In the genomic region with DNA sequence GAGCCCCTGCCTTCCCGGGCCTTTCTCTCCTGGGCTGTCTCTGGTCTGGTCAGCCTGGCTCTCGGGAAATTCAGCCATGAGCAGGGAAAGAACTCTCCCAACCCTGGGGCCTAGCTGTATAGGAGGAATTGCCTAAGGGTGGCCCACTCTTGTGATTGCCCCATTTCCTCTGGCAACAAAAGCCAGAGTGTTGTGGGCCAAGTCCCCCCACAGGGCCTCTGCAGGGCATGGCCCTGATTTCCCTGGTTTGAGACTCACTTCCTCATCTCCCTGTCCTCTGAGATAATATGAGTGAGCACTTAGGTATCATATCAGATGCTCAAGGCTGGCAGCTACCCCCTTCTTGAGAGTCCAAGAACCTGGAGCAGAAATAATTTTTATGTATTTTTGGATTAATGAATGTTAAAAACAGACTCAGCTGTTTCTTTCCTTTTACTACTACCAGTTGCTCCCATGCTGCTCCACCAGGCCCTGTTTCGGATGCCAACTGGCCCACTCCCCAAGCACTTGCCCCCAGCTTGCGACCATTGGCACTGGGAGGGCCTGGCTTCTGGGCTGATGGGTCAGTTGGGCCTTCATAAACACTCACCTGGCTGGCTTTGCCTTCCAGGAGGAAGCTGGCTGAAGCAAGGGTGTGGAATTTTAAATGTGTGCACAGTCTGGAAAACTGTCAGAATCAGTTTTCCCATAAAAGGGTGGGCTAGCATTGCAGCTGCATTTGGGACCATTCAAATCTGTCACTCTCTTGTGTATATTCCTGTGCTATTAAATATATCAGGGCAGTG, we compare ENCODE assay signal across 17 cellular contexts. TPM values are rescaled to one million over a fixed set of nuclear protein-coding genes. Genes with fewer than 3 reads are reported as not detected.
A peak's percentile ranks its signal among the peaks of the same experiment; 100 is the strongest.
DNase-seq lines count a peak whose midpoint lies in the region; ATAC-seq and TF ChIP-seq lines count a peak whose summit lies in the region.
"Had no signal": no experiment of that assay in that cellular context is flagged by ENCODE, and none has a peak within 500 bp of the region (broad histone marks: within the 10 kb centered on the region; RNA-seq: fewer than 3 reads in every experiment).

No MANE protein-coding gene starts in this region.

- H3K36me3 Mint-ChIP-seq in T-helper 17 cell (ENCODE audit: low read depth): no peaks in the 10 kb centered on the region

- H3K27me3 ChIP-seq in BLaER1 (no peaks in the 10 kb centered on the region), right lobe of liver (no peaks in the 10 kb centered on the region)
- H3K27me3 ChIP-seq: neural progenitor cell, Peyer's patch had no signal

- H4K20me1 ChIP-seq in BLaER1: peaks cover 24% of the 10 kb centered on the region; the same call in 1 of the 2 replicates

- ATAC-seq in T-helper 17 cell (no peak), right lobe of liver (peak; percentile 25 to 52 (median 28)), HG03039 (IDR thresholded peaks at IDR 0.05; ENCODE audit: unreplicated experiment) (no peak), GM18907 (IDR thresholded peaks at IDR 0.05; ENCODE audit: unreplicated experiment) (no peak), GM21786 (IDR thresholded peaks at IDR 0.05; ENCODE audit: unreplicated experiment) (no peak)

- 89% methylated on average over 1 of the region's 4 CpGs for WGBS in right lobe of liver (ENCODE audit: insufficient coverage, low coverage, low lambda C conversion rate, missing lambda C conversion rate)

- no peak for TF ChIP-seq CTCF in right lobe of liver (IDR thresholded peaks at IDR 0.05)

- H3K4me3 Mint-ChIP-seq in T-helper 17 cell: no peak overlapping the region
- H3K4me3 Mint-ChIP-seq: neural progenitor cell had no signal

- H3K4me2 ChIP-seq in BLaER1: peak overlapping the region; percentile 73
- H3K4me2 ChIP-seq: neural progenitor cell had no signal

- H3K27ac ChIP-seq in BLaER1 (peak overlapping the region; percentile 47), right lobe of liver (no peak overlapping the region)
- H3K27ac ChIP-seq: neural progenitor cell, Peyer's patch had no signal

- DNase-seq in Kasumi-1 (lab: John Stamatoyannopoulos, UW) (peak; percentile 63 to 69), T-helper 17 cell (no peak), right lobe of liver (no peak), NCI-H2196 (lab: John Stamatoyannopoulos, UW; ENCODE audit: unreplicated experiment) (no peak)
- DNase-seq: activated CD4-positive, alpha-beta T cell treated with anti-CD3 and anti-CD28 coated beads for 1 hour; activated CD8-positive, alpha-beta memory T cell treated with anti-CD3 and anti-CD28 coated beads, Interleukin-2, amount 50 U/mL, for 4 hours; aorta; mesenchymal stem cell; NCI-H1930; NCI-H524; Peyer's patch had no signal

- H3K4me1 Mint-ChIP-seq in T-helper 17 cell: peaks cover 8% of the 10 kb centered on the region
- H3K4me1 Mint-ChIP-seq: neural progenitor cell had no signal

- intact Hi-C loops in right lobe of liver (cut with DNase I): no loop called here

- H3K27ac Mint-ChIP-seq in T-helper 17 cell: peak overlapping the region; percentile 37
- H3K27ac Mint-ChIP-seq: neural progenitor cell had no signal

- no peaks in the 10 kb centered on the region for H3K27me3 Mint-ChIP-seq in T-helper 17 cell

- H3K9me3 ChIP-seq in BLaER1: no peaks in the 10 kb centered on the region
- H3K9me3 ChIP-seq in T-helper 17 cell (ENCODE audit: control insufficient read depth, low read length, poor library complexity, severe bottlenecking): no peaks in the 10 kb centered on the region
- H3K9me3 ChIP-seq in right lobe of liver: no peaks in the 10 kb centered on the region
- H3K9me3 ChIP-seq: Peyer's patch had no signal

- H3K4me3 ChIP-seq in BLaER1 (no peak overlapping the region), right lobe of liver (no peak overlapping the region)
- H3K4me3 ChIP-seq: neural progenitor cell, Peyer's patch had no signal

- H3K36me3 ChIP-seq in BLaER1 (peaks cover 38% of the 10 kb centered on the region), right lobe of liver (peaks cover 0 to 7% (median 0%) of the 10 kb centered on the region in 4 donors)
- H3K36me3 ChIP-seq: neural progenitor cell had no signal

- TF ChIP-seq POLR2A in right lobe of liver (IDR thresholded peaks at IDR 0.05): no peak

- H3K4me1 ChIP-seq in BLaER1 (peaks cover 43% of the 10 kb centered on the region), right lobe of liver (no peaks in the 10 kb centered on the region)
- H3K4me1 ChIP-seq: neural progenitor cell, Peyer's patch had no signal

- H3K9ac ChIP-seq in BLaER1: no peak overlapping the region
- H3K9ac ChIP-seq: neural progenitor cell had no signal

RNA-seq across cellular contexts. Expression of gene IRF5, which starts 11.4 kb away (rescaled TPM):
- total RNA-seq in T-helper 17 cell (10 to 100 TPM; 12.5 to 13.6 TPM), right lobe of liver (1 to 10 TPM; 4.6 to 8.9 (median 6.4) TPM)
- total RNA-seq: G401 had no signal

RNA-seq across cellular contexts. Expression of gene KCP, which starts 38.7 kb away (rescaled TPM):
- 1 to 10 TPM in 1 of 2 donors, under 1 TPM in 1; 0.23 to 1.2 TPM for total RNA-seq in T-helper 17 cell
- under 1 TPM in 4 of 6 experiments, not detected in 2; 0.10 to 0.22 (median 0.12) TPM for total RNA-seq in right lobe of liver

Comparison
In these comparisons a context has a peak if more than half of its experiments do, and no peak if none do; other contexts are left out.
1. DNase-seq: peak in Kasumi-1 (2 of 2); none in T-helper 17 cell (0 of 3), right lobe of liver (0 of 3) and NCI-H2196 (single experiment).
2. ATAC-seq: peak in right lobe of liver (4 of 4); none in T-helper 17 cell (single experiment), HG03039 (single experiment), GM18907 (single experiment) and GM21786 (single experiment).